14 cellular contexts compared by ENCODE assay signal in the genomic region with DNA sequence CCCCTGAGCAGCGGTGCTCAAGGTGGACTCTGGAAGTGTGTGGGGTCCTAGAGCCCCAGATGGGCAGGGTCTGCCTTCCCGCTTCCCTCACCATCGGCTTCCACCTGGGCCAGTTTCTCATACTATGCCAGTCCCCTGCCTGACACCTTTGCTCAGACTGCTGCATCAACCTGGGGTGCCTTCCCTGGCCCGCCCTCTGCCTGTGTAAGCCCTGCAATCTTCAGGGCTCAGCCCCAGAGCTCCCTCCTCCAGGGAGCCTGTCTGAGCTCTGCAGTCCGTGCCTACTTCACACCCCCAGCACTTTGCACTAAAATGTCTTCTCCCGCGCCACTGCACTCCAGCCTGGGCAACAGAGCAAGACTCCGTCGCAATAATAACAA.
DNase-seq lines count a peak whose midpoint lies in the region; ATAC-seq and TF ChIP-seq lines count a peak whose summit lies in the region.
"Had no signal": no experiment of that assay in that cellular context is flagged by ENCODE, and none has a peak within 500 bp of the region (broad histone marks: within the 10 kb centered on the region; RNA-seq: fewer than 3 reads in every experiment).

No MANE protein-coding gene starts in this region.

- H3K27me3 Mint-ChIP-seq in activated T-cell treated with anti-CD3 and anti-CD28 coated beads, Interleukin-2, amount 50 U/mL, for 24 hours, result no peaks in the 10 kb centered on the region

- H3K27ac ChIP-seq in RWPE1, result peak overlapping the region; percentile 44
- H3K27ac ChIP-seq in caudate nucleus (ENCODE audit: low read depth, low read length), result peak overlapping the region; percentile 14
- H3K27ac ChIP-seq in skin epidermis, result peak overlapping the region in 12 of 21 experiments; percentile 1 to 100 (median 47)

- TF ChIP-seq CTCF in RWPE1 (conservative IDR thresholded peaks at IDR 0.05; ENCODE audit: low read depth), result no peak

- H3K36me3 Mint-ChIP-seq in activated T-cell treated with anti-CD3 and anti-CD28 coated beads, Interleukin-2, amount 50 U/mL, for 24 hours (ENCODE audit: low read depth), result peaks cover 84% of the 10 kb centered on the region

- DNase-seq in activated T-cell treated with anti-CD3 and anti-CD28 coated beads, Interleukin-2, amount 50 U/mL, for 24 hours, result peak; percentile 38
- DNase-seq in activated T-cell treated with anti-CD3 and anti-CD28 coated beads for 4 hours (no peak), RWPE1 (ENCODE audit: low spot score) (no peak), caudate nucleus (lab: John Stamatoyannopoulos, UW) (no peak), AML-193 (lab: John Stamatoyannopoulos, UW) (no peak), GOT3 (lab: John Stamatoyannopoulos, UW) (no peak)
- DNase-seq: ACHN, Calu3, NCI-H2029 treated with DMSO at 0.1 percent for 48 hours, NCI-H526, OCI-M1 had no signal

- H3K27ac Mint-ChIP-seq in activated T-cell treated with anti-CD3 and anti-CD28 coated beads, Interleukin-2, amount 50 U/mL, for 24 hours, result peak overlapping the region; percentile 91

- no peaks in the 10 kb centered on the region for H3K9me3 Mint-ChIP-seq in activated T-cell treated with anti-CD3 and anti-CD28 coated beads, Interleukin-2, amount 50 U/mL, for 24 hours

- peak overlapping the region; percentile 45 for H3K4me3 Mint-ChIP-seq in activated T-cell treated with anti-CD3 and anti-CD28 coated beads, Interleukin-2, amount 50 U/mL, for 24 hours

- peaks cover 94% of the 10 kb centered on the region for H3K4me1 Mint-ChIP-seq in activated T-cell treated with anti-CD3 and anti-CD28 coated beads, Interleukin-2, amount 50 U/mL, for 24 hours (ENCODE audit: low read depth)

- ATAC-seq in GM19467 (IDR thresholded peaks at IDR 0.05; ENCODE audit: unreplicated experiment), result no peak
- ATAC-seq: HCT116 had no signal

- CTCF ChIA-PET in RWPE1 (lab: Yijun Ruan, JAX), result interaction anchor here (0.5 to 2.6 kb wide), 2 partner anchors 24 to 237 kb away, joined by 3 to 12 read pairs; no protein-coding TSS in a partner anchor

- H3K4me3 ChIP-seq in skin epidermis, result no peak overlapping the region

- POLR2A ChIA-PET in RWPE1 (lab: Yijun Ruan, JAX; ENCODE audit: low non-redundant PET), result interaction anchor here (0.7 kb wide), 1 partner anchor 101 kb away, joined by 3 read pairs; no protein-coding TSS in a partner anchor
